In genomic region chr2:55888941-55889340, GRCh38 we compare ENCODE assay signal across 15 cellular contexts. TPM values are rescaled to one million over a fixed set of nuclear protein-coding genes. Genes with fewer than 3 reads are reported as not detected.
DNase-seq lines count a peak whose midpoint lies in the region; ATAC-seq and TF ChIP-seq lines count a peak whose summit lies in the region.
"Had no signal": no experiment of that assay in that cellular context is flagged by ENCODE, and none has a peak within 500 bp of the region (broad histone marks: within the 10 kb centered on the region; RNA-seq: fewer than 3 reads in every experiment).

No MANE protein-coding gene starts in this region.

- H3K27me3 ChIP-seq in left ventricle myocardium inferior (ENCODE audit: low read depth) = no peaks in the 10 kb centered on the region
- H3K27me3 ChIP-seq in tibial artery = no peaks in the 10 kb centered on the region
- no peaks in the 10 kb centered on the region for H3K27me3 ChIP-seq in left lung

- TF ChIP-seq CTCF in left ventricle myocardium inferior (IDR thresholded peaks at IDR 0.05; ENCODE audit: borderline replicate concordance) (no peak), tibial artery (IDR thresholded peaks at IDR 0.05) (no peak), left lung (IDR thresholded peaks at IDR 0.05) (no peak)

- H3K36me3 ChIP-seq in left ventricle myocardium inferior = no peaks in the 10 kb centered on the region
- H3K36me3 ChIP-seq in tibial artery = no peaks in the 10 kb centered on the region
- no peaks in the 10 kb centered on the region for H3K36me3 ChIP-seq in left lung

- H3K4me1 ChIP-seq in left ventricle myocardium inferior (peaks cover 48% of the 10 kb centered on the region), tibial artery (peaks cover 0 to 98% (median 44%) of the 10 kb centered on the region in 4 donors), left lung (peaks cover 11 to 31% of the 10 kb centered on the region in 2 donors)
- H3K4me1 ChIP-seq: Caco-2 had no signal

- ATAC-seq in HG03135 (IDR thresholded peaks at IDR 0.05; ENCODE audit: unreplicated experiment) (no peak), HG03039 (IDR thresholded peaks at IDR 0.05; ENCODE audit: unreplicated experiment) (no peak), left lung (no peak)
- ATAC-seq: activated CD4-positive, alpha-beta T cell treated with anti-CD3 and anti-CD28 coated beads for 36 hours; activated T-cell treated with anti-CD3 and anti-CD28 coated beads, Interleukin-2, amount 50 U/mL, for 4 hours; left lobe of liver had no signal

- H3K9me3 ChIP-seq in left ventricle myocardium inferior (replicated peaks) = no peaks in the 10 kb centered on the region
- no peaks in the 10 kb centered on the region for H3K9me3 ChIP-seq in tibial artery
- H3K9me3 ChIP-seq in left lung = no peaks in the 10 kb centered on the region
- H3K9me3 ChIP-seq: Caco-2 had no signal

- peak overlapping the region; percentile 63 for H3K27ac ChIP-seq in left ventricle myocardium inferior (replicated peaks)
- H3K27ac ChIP-seq in tibial artery = peak overlapping the region; percentile 77 to 82
- H3K27ac ChIP-seq in left lung = peak overlapping the region in 1 of 2 donors; percentile 49

- intact Hi-C loops in left ventricle myocardium inferior (cut with micrococcal nuclease) = no loop called here
- intact Hi-C loops in tibial artery (cut with DNase I; ENCODE audit: low total_unique reads) = no loop called here
- intact Hi-C loops in left lung (cut with DNase I) = no loop called here

- DNase-seq in HCEC 1CT (peak; percentile 29), astrocyte of the hippocampus (ENCODE audit: low read depth, low spot score) (peak; percentile 93), left ventricle myocardium inferior (peak; percentile 53), tibial artery (peak; percentile 51 to 71), left lung (no peak)
- DNase-seq: activated CD4-positive, alpha-beta T cell treated with anti-CD3 and anti-CD28 coated beads for 36 hours; activated T-cell treated with anti-CD3 and anti-CD28 coated beads, Interleukin-2, amount 50 U/mL, for 4 hours; Caco-2; effector CD8-positive, alpha-beta T cell; NCI-H2081 treated with DMSO at 0.1 percent for 48 hours; substantia nigra had no signal

- H3K4me3 ChIP-seq in left ventricle myocardium inferior = no peak overlapping the region
- no peak overlapping the region for H3K4me3 ChIP-seq in tibial artery
- H3K4me3 ChIP-seq in left lung = no peak overlapping the region
- H3K4me3 ChIP-seq: skin epidermis had no signal

RNA-seq across cellular contexts. Expression of gene EFEMP1, which starts 34.6 kb away (rescaled TPM):
- 72.3 TPM for total RNA-seq in left ventricle myocardium inferior
- 100 to 1,000 TPM; 329 to 346 TPM for total RNA-seq in left lung
- total RNA-seq: activated CD4-positive, alpha-beta T cell treated with anti-CD3 and anti-CD28 coated beads for 36 hours; Caco-2 had no signal

Comparison
In these comparisons a context has a peak if more than half of its experiments do, and no peak if none do; other contexts are left out.
1. DNase-seq: peak in HCEC 1CT (single experiment), astrocyte of the hippocampus (single experiment), left ventricle myocardium inferior (single experiment) and tibial artery (2 of 2); none in left lung (0 of 2).